Comparison of ENCODE assay signal across 2 cellular contexts in genomic region chr13:114123448-114123847, GRCh38.
TF ChIP-seq lines count a peak whose summit lies in the region.

No MANE protein-coding gene starts in this region.

TF ChIP-seq in IMR-90, 13 proteins besides CTCF, POLR2A, EP300 and RAD21:
- TF ChIP-seq MXI1 (IDR thresholded peaks at IDR 0.05; ENCODE audit: borderline replicate concordance, low read depth, low read length) (no peak), MAFK (IDR thresholded peaks at IDR 0.05; ENCODE audit: low read depth, low read length) (no peak), CEBPB (IDR thresholded peaks at IDR 0.05; ENCODE audit: low read depth, low read length) (no peak), SMC3 (IDR thresholded peaks at IDR 0.05; ENCODE audit: low read depth, low read length) (no peak), CHD1 (IDR thresholded peaks at IDR 0.05; ENCODE audit: low read depth, low read length) (no peak), NFE2L2 (IDR thresholded peaks at IDR 0.05; ENCODE audit: low read depth, low read length) (no peak), BHLHE40 (IDR thresholded peaks at IDR 0.05; ENCODE audit: low read depth, low read length) (no peak)
- TF ChIP-seq, protein P1, sequence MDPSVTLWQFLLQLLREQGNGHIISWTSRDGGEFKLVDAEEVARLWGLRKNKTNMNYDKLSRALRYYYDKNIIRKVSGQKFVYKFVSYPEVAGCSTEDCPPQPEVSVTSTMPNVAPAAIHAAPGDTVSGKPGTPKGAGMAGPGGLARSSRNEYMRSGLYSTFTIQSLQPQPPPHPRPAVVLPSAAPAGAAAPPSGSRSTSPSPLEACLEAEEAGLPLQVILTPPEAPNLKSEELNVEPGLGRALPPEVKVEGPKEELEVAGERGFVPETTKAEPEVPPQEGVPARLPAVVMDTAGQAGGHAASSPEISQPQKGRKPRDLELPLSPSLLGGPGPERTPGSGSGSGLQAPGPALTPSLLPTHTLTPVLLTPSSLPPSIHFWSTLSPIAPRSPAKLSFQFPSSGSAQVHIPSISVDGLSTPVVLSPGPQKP (IDR thresholded peaks at IDR 0.05; ENCODE audit: borderline replicate concordance, low read depth, low read length), result no peak
- TF ChIP-seq, protein P2, sequence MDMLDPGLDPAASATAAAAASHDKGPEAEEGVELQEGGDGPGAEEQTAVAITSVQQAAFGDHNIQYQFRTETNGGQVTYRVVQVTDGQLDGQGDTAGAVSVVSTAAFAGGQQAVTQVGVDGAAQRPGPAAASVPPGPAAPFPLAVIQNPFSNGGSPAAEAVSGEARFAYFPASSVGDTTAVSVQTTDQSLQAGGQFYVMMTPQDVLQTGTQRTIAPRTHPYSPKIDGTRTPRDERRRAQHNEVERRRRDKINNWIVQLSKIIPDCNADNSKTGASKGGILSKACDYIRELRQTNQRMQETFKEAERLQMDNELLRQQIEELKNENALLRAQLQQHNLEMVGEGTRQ (IDR thresholded peaks at IDR 0.05; ENCODE audit: low read depth, low read length), result no peak

TF ChIP-seq in H1, 55 proteins besides CTCF, POLR2A, EP300 and RAD21:
- TF ChIP-seq, protein P2 (IDR thresholded peaks at IDR 0.05; ENCODE audit: low read length), result no peak
- TF ChIP-seq BCL11A (IDR thresholded peaks at IDR 0.05; ENCODE audit: low read depth in 2 of 2, low read length in 2 of 2) (no peak), RXRA (IDR thresholded peaks at IDR 0.05; ENCODE audit: insufficient read depth, low read depth, low read length) (no peak), KDM5A (IDR thresholded peaks at IDR 0.05; ENCODE audit: low read length) (no peak), CBX8 (IDR thresholded peaks at IDR 0.05; ENCODE audit: borderline replicate concordance, low read depth, low read length) (no peak), EZH2 (IDR thresholded peaks at IDR 0.05; ENCODE audit: low read depth, low read length, severe bottlenecking) (no peak), ASH2L (IDR thresholded peaks at IDR 0.05; ENCODE audit: low read length) (no peak), JUN (IDR thresholded peaks at IDR 0.05; ENCODE audit: low read depth, low read length) (no peak), CHD7 (IDR thresholded peaks at IDR 0.05; ENCODE audit: insufficient replicate concordance, low read length) (no peak), SP2 (IDR thresholded peaks at IDR 0.05; ENCODE audit: low read length) (no peak), E2F6 (IDR thresholded peaks at IDR 0.05) (no peak), CTBP2 (IDR thresholded peaks at IDR 0.05; ENCODE audit: borderline replicate concordance, insufficient read depth, insufficient read length, low read length) (no peak), CHD1 (IDR thresholded peaks at IDR 0.05; ENCODE audit: low read depth, low read length) (no peak), TEAD4 (IDR thresholded peaks at IDR 0.05; ENCODE audit: low read depth, low read length) (no peak), TAF7 (optimal IDR thresholded peaks at IDR 0.05; ENCODE audit: borderline replicate concordance, low read depth, low read length) (no peak), NRF1 (IDR thresholded peaks at IDR 0.05; ENCODE audit: low read depth, low read length) (no peak), ZNF274 (IDR thresholded peaks at IDR 0.05; ENCODE audit: borderline replicate concordance, extremely low read depth, low read length) (no peak), SRF (IDR thresholded peaks at IDR 0.05; ENCODE audit: low read depth, low read length) (no peak), NANOG (IDR thresholded peaks at IDR 0.05; ENCODE audit: insufficient read depth, low read depth, low read length, poor library complexity, severe bottlenecking) (no peak)
